Comparison of ENCODE assay signal across 9 cellular contexts in the genomic region with DNA sequence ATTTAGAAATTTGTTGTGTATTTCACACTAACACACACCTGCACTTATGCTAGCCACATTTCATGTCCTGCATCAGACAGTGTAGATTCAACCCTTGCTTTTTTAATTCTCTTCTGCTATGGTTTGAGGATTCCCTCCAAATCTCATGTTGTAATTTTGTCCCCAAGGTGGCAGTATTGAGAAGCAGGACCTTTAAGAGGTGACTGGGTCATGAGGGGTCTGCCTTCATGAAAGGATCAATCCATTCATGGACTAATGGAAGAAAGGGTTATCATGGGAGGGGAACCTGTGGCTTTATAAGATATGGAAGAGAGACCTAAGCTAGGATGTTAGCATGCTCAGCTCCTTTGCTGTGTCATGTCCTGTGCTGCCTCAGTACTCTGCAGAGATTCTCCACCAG.
DNase-seq lines count a peak whose midpoint lies in the region; ATAC-seq and TF ChIP-seq lines count a peak whose summit lies in the region.
"Had no signal": no experiment of that assay in that cellular context is flagged by ENCODE, and none has a peak within 500 bp of the region (broad histone marks: within the 10 kb centered on the region; RNA-seq: fewer than 3 reads in every experiment).

No MANE protein-coding gene starts in this region.

- H3K4me3 ChIP-seq in heart right ventricle (no peak overlapping the region), testis (no peak overlapping the region)

- H3K27ac ChIP-seq in RWPE1 (no peak overlapping the region), heart right ventricle (no peak overlapping the region), testis (no peak overlapping the region)

- POLR2A ChIA-PET in RWPE1 (lab: Yijun Ruan, JAX; ENCODE audit: low non-redundant PET) = no interaction called here

- intact Hi-C loops in heart right ventricle (cut with DNase I) (loop anchor here in 9 of 10 donors (5.0 to 10.0 kb wide), 5 partner anchors 363 to 1028 kb away; no protein-coding TSS in a partner anchor), testis (cut with DNase I; ENCODE audit: low total_unique reads) (no loop called here)

- H3K4me1 ChIP-seq in heart right ventricle (no peaks in the 10 kb centered on the region), testis (no peaks in the 10 kb centered on the region)

- peak; percentile 41 for TF ChIP-seq CTCF in RWPE1 (conservative IDR thresholded peaks at IDR 0.05; ENCODE audit: low read depth)
- TF ChIP-seq CTCF in heart right ventricle (IDR thresholded peaks at IDR 0.05) = peak; percentile 31 to 75 (median 55)
- peak in 2 of 3 experiments; percentile 37 for TF ChIP-seq CTCF in testis (IDR thresholded peaks at IDR 0.05)

- H3K9me3 ChIP-seq in heart right ventricle (no peaks in the 10 kb centered on the region), testis (no peaks in the 10 kb centered on the region)

- CTCF ChIA-PET in RWPE1 (lab: Yijun Ruan, JAX) = interaction anchor here (0.7 kb wide), 1 partner anchor 875 kb away, joined by 3 read pairs; no protein-coding TSS in a partner anchor

- no peak for TF ChIP-seq POLR2A in testis (IDR thresholded peaks at IDR 0.05)

- ATAC-seq in heart right ventricle (peak in 2 of 8 donors; percentile 24 to 61), HG02938 (IDR thresholded peaks at IDR 0.05; ENCODE audit: unreplicated experiment) (no peak), GM19035 (IDR thresholded peaks at IDR 0.05; ENCODE audit: unreplicated experiment) (no peak), GM21381 (IDR thresholded peaks at IDR 0.05; ENCODE audit: unreplicated experiment) (no peak)
- ATAC-seq: naive thymus-derived CD8-positive, alpha-beta T cell had no signal

- DNase-seq in NCI-H2196 (lab: John Stamatoyannopoulos, UW; ENCODE audit: unreplicated experiment) (peak; percentile 7), NCI-H2196 treated with DMSO at 0.1 percent for 48 hours (lab: John Stamatoyannopoulos, UW; ENCODE audit: unreplicated experiment) (no peak), RWPE1 (ENCODE audit: low spot score) (no peak), heart right ventricle (peak in 1 of 2 donors; percentile 8), testis (no peak)
- DNase-seq: naive thymus-derived CD8-positive, alpha-beta T cell had no signal

- H3K36me3 ChIP-seq in heart right ventricle (no peaks in the 10 kb centered on the region), testis (ENCODE audit: low read depth, missing control alignments) (no peaks in the 10 kb centered on the region)

- no peaks in the 10 kb centered on the region for H3K27me3 ChIP-seq in heart right ventricle
- no peaks in the 10 kb centered on the region for H3K27me3 ChIP-seq in testis
